In the genomic region with DNA sequence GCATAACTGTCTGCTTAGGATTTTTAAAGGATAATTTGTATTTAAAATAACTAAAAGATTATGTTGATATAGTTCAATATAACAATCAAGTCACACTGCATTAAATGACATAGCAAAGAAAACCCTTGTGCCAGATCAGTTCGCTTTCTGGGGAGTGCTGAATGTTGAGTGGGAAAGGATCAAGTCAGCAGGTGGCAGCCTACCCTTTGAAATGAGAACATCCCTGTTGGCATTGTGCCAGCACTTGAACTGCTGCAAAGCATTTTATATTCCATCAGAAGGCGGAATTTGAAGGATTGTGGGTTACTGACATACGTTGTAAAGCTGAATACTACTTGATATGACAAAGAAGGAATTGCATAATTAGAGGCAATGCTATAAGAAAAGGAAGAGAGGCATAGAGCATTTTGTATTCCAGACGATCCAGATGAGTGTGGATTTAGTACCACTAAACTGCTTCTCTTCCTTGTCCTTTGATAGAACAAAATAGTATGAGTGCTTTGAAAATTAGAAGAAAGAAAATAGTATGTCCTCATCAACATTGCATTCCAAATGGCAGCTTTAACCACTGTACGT, we compare ENCODE assay signal across 8 cellular contexts. TPM values are rescaled to one million over a fixed set of nuclear protein-coding genes. Genes with fewer than 3 reads are reported as not detected.
DNase-seq lines count a peak whose midpoint lies in the region; ATAC-seq, FAIRE-seq and TF ChIP-seq lines count a peak whose summit lies in the region.

No MANE protein-coding gene starts in this region.

- FAIRE-seq in pancreas (lab: Jason Lieb, UNC) = peak; percentile 63

- DNase-seq in Right ventricle myocardium inferior (ENCODE audit: missing footprints) = no peak
- no peak for DNase-seq in cardiac septum (ENCODE audit: low spot score)
- peak; percentile 78 for DNase-seq in NCI-H2107 treated with DMSO at 0.1 percent for 48 hours (lab: John Stamatoyannopoulos, UW; ENCODE audit: unreplicated experiment)
- peak; percentile 15 to 26 for DNase-seq in activated CD4-positive, alpha-beta T cell treated with anti-CD3 and anti-CD28 coated beads, Interleukin-2, amount 50 U/mL, for 48 hours
- peak in 4 of 6 donors; percentile 21 to 42 (median 30) for DNase-seq in pancreas
- DNase-seq in natural killer cell treated with Interleukin-12 subunit alpha and Interleukin-12 subunit beta and Interleukin-15 and Interleukin-18, amount 100 ng/mL, for 72 hours (ENCODE audit: low spot score) = no peak

- no peak overlapping the region for H3K4me3 ChIP-seq in gastroesophageal sphincter
- H3K4me3 ChIP-seq in pancreas = no peak overlapping the region

- H3K27me3 ChIP-seq in gastroesophageal sphincter = no peaks in the 10 kb centered on the region
- no peaks in the 10 kb centered on the region for H3K27me3 ChIP-seq in pancreas

- intact Hi-C loops in Right ventricle myocardium inferior (cut with DNase I) = loop anchor here (10.0 kb wide), 2 partner anchors 342 to 472 kb away; no protein-coding TSS in a partner anchor
- intact Hi-C loops in cardiac septum (cut with DNase I) = no loop called here
- intact Hi-C loops in pancreas (cut with DNase I) = no loop called here

- H3K4me1 ChIP-seq in gastroesophageal sphincter (peaks cover 0 to 5% (median 4%) of the 10 kb centered on the region in 3 donors), pancreas (no peaks in the 10 kb centered on the region)

- peak in 3 of 4 experiments; percentile 51 to 60 (median 57) for TF ChIP-seq CTCF in gastroesophageal sphincter (IDR thresholded peaks at IDR 0.05)
- peak in 1 of 4 donors; percentile 18 for TF ChIP-seq CTCF in pancreas (IDR thresholded peaks at IDR 0.05)

- peaks cover 0 to 44% of the 10 kb centered on the region in 2 donors for H3K36me3 ChIP-seq in gastroesophageal sphincter
- peaks cover 0 to 8% (median 0%) of the 10 kb centered on the region in 3 donors for H3K36me3 ChIP-seq in pancreas

- H3K36me3 Mint-ChIP-seq in natural killer cell treated with Interleukin-12 subunit alpha and Interleukin-12 subunit beta and Interleukin-15 and Interleukin-18, amount 100 ng/mL, for 72 hours = peaks cover 5% of the 10 kb centered on the region

- ATAC-seq in Right ventricle myocardium inferior (peak; percentile 52), gastroesophageal sphincter (no peak), pancreas (peak in 3 of 4 donors; percentile 48 to 69 (median 59)), HG03457 (IDR thresholded peaks at IDR 0.05; ENCODE audit: unreplicated experiment) (no peak)
- no peak for ATAC-seq in natural killer cell treated with Interleukin-12 subunit alpha and Interleukin-12 subunit beta and Interleukin-15 and Interleukin-18, amount 100 ng/mL, for 72 hours

- H3K9me3 Mint-ChIP-seq in natural killer cell treated with Interleukin-12 subunit alpha and Interleukin-12 subunit beta and Interleukin-15 and Interleukin-18, amount 100 ng/mL, for 72 hours = no peaks in the 10 kb centered on the region

- H3K9me3 ChIP-seq in gastroesophageal sphincter (no peaks in the 10 kb centered on the region), pancreas (no peaks in the 10 kb centered on the region)

- H3K27me3 Mint-ChIP-seq in natural killer cell treated with Interleukin-12 subunit alpha and Interleukin-12 subunit beta and Interleukin-15 and Interleukin-18, amount 100 ng/mL, for 72 hours = no peaks in the 10 kb centered on the region

- H3K27ac ChIP-seq in gastroesophageal sphincter (no peak overlapping the region), pancreas (no peak overlapping the region)

- no peak overlapping the region for H3K4me3 Mint-ChIP-seq in natural killer cell treated with Interleukin-12 subunit alpha and Interleukin-12 subunit beta and Interleukin-15 and Interleukin-18, amount 100 ng/mL, for 72 hours

- no peak for TF ChIP-seq POLR2A in gastroesophageal sphincter (IDR thresholded peaks at IDR 0.05)

- H3K4me1 Mint-ChIP-seq in natural killer cell treated with Interleukin-12 subunit alpha and Interleukin-12 subunit beta and Interleukin-15 and Interleukin-18, amount 100 ng/mL, for 72 hours (ENCODE audit: low read depth in 2 of 2) = no peaks in the 10 kb centered on the region

- TF ChIP-seq EP300 in gastroesophageal sphincter (IDR thresholded peaks at IDR 0.05) = no peak

- H3K27ac Mint-ChIP-seq in natural killer cell treated with Interleukin-12 subunit alpha and Interleukin-12 subunit beta and Interleukin-15 and Interleukin-18, amount 100 ng/mL, for 72 hours = no peak overlapping the region

- 44 to 55% methylated on average over 5 of the region's 5 CpGs for WGBS in gastroesophageal sphincter (ENCODE audit: low coverage in 1 of 2), 2 donors
- 80% methylated on average over 5 of the region's 5 CpGs for WGBS in pancreas, 2 donors

RNA-seq across cellular contexts. Expression of a gene that starts 26.6 kb away (rescaled TPM):
- total RNA-seq in Right ventricle myocardium inferior = 28.5 TPM
- 23.8 TPM for total RNA-seq in cardiac septum
- total RNA-seq in gastroesophageal sphincter = 10 to 100 TPM; 12.0 to 32.4 (median 20.6) TPM
- 10 to 100 TPM in 4 of 6 donors, 1 to 10 TPM in 2; 6.4 to 16.8 (median 11.4) TPM for total RNA-seq in pancreas
- polyA plus RNA-seq in pancreas = 1 to 10 TPM; 4.8 to 8.5 TPM
- total RNA-seq in natural killer cell treated with Interleukin-12 subunit alpha and Interleukin-12 subunit beta and Interleukin-15 and Interleukin-18, amount 100 ng/mL, for 72 hours = 10 to 100 TPM; 15.3 to 19.2 TPM

Comparison
In these comparisons a context has a peak if more than half of its experiments do, and no peak if none do; other contexts are left out.
1. ATAC-seq: peak in Right ventricle myocardium inferior (single experiment) and pancreas (3 of 4); none in gastroesophageal sphincter (single experiment), natural killer cell treated with Interleukin-12 subunit alpha and Interleukin-12 subunit beta and Interleukin-15 and Interleukin-18, amount 100 ng/mL, for 72 hours (0 of 2) and HG03457 (single experiment).
2. DNase-seq: peak in NCI-H2107 treated with DMSO at 0.1 percent for 48 hours (single experiment), activated CD4-positive, alpha-beta T cell treated with anti-CD3 and anti-CD28 coated beads, Interleukin-2, amount 50 U/mL, for 48 hours (2 of 2) and pancreas (4 of 6); none in Right ventricle myocardium inferior (single experiment), cardiac septum (single experiment) and natural killer cell treated with Interleukin-12 subunit alpha and Interleukin-12 subunit beta and Interleukin-15 and Interleukin-18, amount 100 ng/mL, for 72 hours (single experiment).